ENCODE assay signal across 1 cellular context in genomic region chr3:156488771-156489170, GRCh38.
TF ChIP-seq lines count a peak whose summit lies in the region.

No MANE protein-coding gene starts in this region.

TF ChIP-seq in K562, 482 proteins besides CTCF, POLR2A, EP300 and RAD21 (continued from another document and continues in another):
- TF ChIP-seq, protein P1, sequence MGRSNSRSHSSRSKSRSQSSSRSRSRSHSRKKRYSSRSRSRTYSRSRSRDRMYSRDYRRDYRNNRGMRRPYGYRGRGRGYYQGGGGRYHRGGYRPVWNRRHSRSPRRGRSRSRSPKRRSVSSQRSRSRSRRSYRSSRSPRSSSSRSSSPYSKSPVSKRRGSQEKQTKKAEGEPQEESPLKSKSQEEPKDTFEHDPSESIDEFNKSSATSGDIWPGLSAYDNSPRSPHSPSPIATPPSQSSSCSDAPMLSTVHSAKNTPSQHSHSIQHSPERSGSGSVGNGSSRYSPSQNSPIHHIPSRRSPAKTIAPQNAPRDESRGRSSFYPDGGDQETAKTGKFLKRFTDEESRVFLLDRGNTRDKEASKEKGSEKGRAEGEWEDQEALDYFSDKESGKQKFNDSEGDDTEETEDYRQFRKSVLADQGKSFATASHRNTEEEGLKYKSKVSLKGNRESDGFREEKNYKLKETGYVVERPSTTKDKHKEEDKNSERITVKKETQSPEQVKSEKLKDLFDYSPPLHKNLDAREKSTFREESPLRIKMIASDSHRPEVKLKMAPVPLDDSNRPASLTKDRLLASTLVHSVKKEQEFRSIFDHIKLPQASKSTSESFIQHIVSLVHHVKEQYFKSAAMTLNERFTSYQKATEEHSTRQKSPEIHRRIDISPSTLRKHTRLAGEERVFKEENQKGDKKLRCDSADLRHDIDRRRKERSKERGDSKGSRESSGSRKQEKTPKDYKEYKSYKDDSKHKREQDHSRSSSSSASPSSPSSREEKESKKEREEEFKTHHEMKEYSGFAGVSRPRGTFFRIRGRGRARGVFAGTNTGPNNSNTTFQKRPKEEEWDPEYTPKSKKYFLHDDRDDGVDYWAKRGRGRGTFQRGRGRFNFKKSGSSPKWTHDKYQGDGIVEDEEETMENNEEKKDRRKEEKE (IDR thresholded peaks at IDR 0.05; ENCODE audit: borderline replicate concordance in 1 of 2, control insufficient read depth in 1 of 2, low read depth in 2 of 2, low read length in 1 of 2), result no peak
- TF ChIP-seq ESRRA (IDR thresholded peaks at IDR 0.05; ENCODE audit: borderline replicate concordance, low read depth), result no peak
- no peak for TF ChIP-seq CC2D1A (IDR thresholded peaks at IDR 0.05)
- TF ChIP-seq COPS2 (conservative IDR thresholded peaks at IDR 0.05), result no peak
- no peak for TF ChIP-seq XRCC3 (IDR thresholded peaks at IDR 0.05)
- no peak for TF ChIP-seq KAT2B (IDR thresholded peaks at IDR 0.05; ENCODE audit: low read depth, low read length)
- peak in 1 of 2 experiments; percentile 62; a peak in 1 of 4 replicates for TF ChIP-seq RCOR1 (IDR thresholded peaks at IDR 0.05; ENCODE audit: borderline replicate concordance in 1 of 2, low read depth in 2 of 2, low read length in 2 of 2)
- peak; percentile 59 for TF ChIP-seq MAFK (IDR thresholded peaks at IDR 0.05; ENCODE audit: low read length)
- TF ChIP-seq EWSR1 (IDR thresholded peaks at IDR 0.05; ENCODE audit: borderline replicate concordance, low read depth, partially characterized antibody), result no peak
- no peak for TF ChIP-seq ZNF395 (CRISPR knock-in tag; IDR thresholded peaks at IDR 0.05)
- 0 out of 4 replicates have a peak, but pooled peaks of 1 of the 2 experiments have one; percentile 15 for TF ChIP-seq HDAC1 (IDR thresholded peaks at IDR 0.05)
- no peak for TF ChIP-seq ZC3H11A (IDR thresholded peaks at IDR 0.05; ENCODE audit: low read depth, low read length)
- peak; percentile 60 for TF ChIP-seq TCF3 (CRISPR knock-in tag; IDR thresholded peaks at IDR 0.05)
- no peak for TF ChIP-seq CREBBP (IDR thresholded peaks at IDR 0.05; ENCODE audit: low read depth, low read length)
- no peak for TF ChIP-seq SIRT6 (IDR thresholded peaks at IDR 0.05; ENCODE audit: low read depth, low read length)
- peak; percentile 62 for TF ChIP-seq MAFF (IDR thresholded peaks at IDR 0.05; ENCODE audit: low read length)
- TF ChIP-seq ZNF165 (CRISPR knock-in tag; IDR thresholded peaks at IDR 0.05; ENCODE audit: borderline replicate concordance), result no peak
- TF ChIP-seq SMARCC2 (IDR thresholded peaks at IDR 0.05; ENCODE audit: low read depth), result 0 out of 2 replicates have a peak, but pooled peaks have one; percentile 47
- no peak for TF ChIP-seq MTA2 (IDR thresholded peaks at IDR 0.05; ENCODE audit: low read depth)
- TF ChIP-seq ZSCAN29 (IDR thresholded peaks at IDR 0.05), result no peak
- no peak for TF ChIP-seq EP400 (IDR thresholded peaks at IDR 0.05)
- TF ChIP-seq CSDE1 (IDR thresholded peaks at IDR 0.05), result no peak
- TF ChIP-seq PHB (CRISPR knock-in tag; IDR thresholded peaks at IDR 0.05), result no peak
- TF ChIP-seq ZNF143 (CRISPR knock-in tag; IDR thresholded peaks at IDR 0.05), result no peak
- TF ChIP-seq ZNF398 (CRISPR knock-in tag; IDR thresholded peaks at IDR 0.05), result no peak
- no peak for TF ChIP-seq IRF2 (CRISPR knock-in tag; IDR thresholded peaks at IDR 0.05)
- no peak for TF ChIP-seq SRSF9 (IDR thresholded peaks at IDR 0.05; ENCODE audit: borderline replicate concordance, low read depth, low read length)
- TF ChIP-seq ZNF239 (CRISPR knock-in tag; IDR thresholded peaks at IDR 0.05), result no peak
- no peak for TF ChIP-seq RBM22 (IDR thresholded peaks at IDR 0.05; ENCODE audit: low read depth, low read length, poor library complexity, severe bottlenecking)
- no peak for TF ChIP-seq NRF1 (conservative IDR thresholded peaks at IDR 0.05 in 1 of 2, IDR thresholded peaks at IDR 0.05 in 1 of 2)
- TF ChIP-seq ZNF384 (IDR thresholded peaks at IDR 0.05; ENCODE audit: low read depth, low read length), result no peak
- TF ChIP-seq, protein P2, sequence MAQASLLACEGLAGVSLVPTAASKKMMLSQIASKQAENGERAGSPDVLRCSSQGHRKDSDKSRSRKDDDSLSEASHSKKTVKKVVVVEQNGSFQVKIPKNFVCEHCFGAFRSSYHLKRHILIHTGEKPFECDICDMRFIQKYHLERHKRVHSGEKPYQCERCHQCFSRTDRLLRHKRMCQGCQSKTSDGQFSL (CRISPR knock-in tag; IDR thresholded peaks at IDR 0.05), result no peak
- TF ChIP-seq, protein P2 (tag; IDR thresholded peaks at IDR 0.05), result no peak
- TF ChIP-seq KLF16 (IDR thresholded peaks at IDR 0.05), result peak; percentile 15; the same call in 1 of the 2 replicates
- TF ChIP-seq TAL1 (IDR thresholded peaks at IDR 0.05), result peak; percentile 47
- TF ChIP-seq TCF7 (IDR thresholded peaks at IDR 0.05; ENCODE audit: borderline replicate concordance), result no peak
- TF ChIP-seq HES1 (IDR thresholded peaks at IDR 0.05; ENCODE audit: low read depth), result no peak
- TF ChIP-seq TSHZ1 (CRISPR knock-in tag; IDR thresholded peaks at IDR 0.05), result no peak
- TF ChIP-seq HNRNPUL1 (IDR thresholded peaks at IDR 0.05; ENCODE audit: low read length), result no peak
- TF ChIP-seq ZNF444 (CRISPR knock-in tag; IDR thresholded peaks at IDR 0.05), result no peak
- no peak for TF ChIP-seq ZNF23 (CRISPR knock-in tag; IDR thresholded peaks at IDR 0.05)
- TF ChIP-seq RFX7 (CRISPR knock-in tag; IDR thresholded peaks at IDR 0.05), result no peak
- no peak for TF ChIP-seq SNRNP70 (optimal IDR thresholded peaks at IDR 0.05; ENCODE audit: low read depth, low read length)
- TF ChIP-seq, protein P3, sequence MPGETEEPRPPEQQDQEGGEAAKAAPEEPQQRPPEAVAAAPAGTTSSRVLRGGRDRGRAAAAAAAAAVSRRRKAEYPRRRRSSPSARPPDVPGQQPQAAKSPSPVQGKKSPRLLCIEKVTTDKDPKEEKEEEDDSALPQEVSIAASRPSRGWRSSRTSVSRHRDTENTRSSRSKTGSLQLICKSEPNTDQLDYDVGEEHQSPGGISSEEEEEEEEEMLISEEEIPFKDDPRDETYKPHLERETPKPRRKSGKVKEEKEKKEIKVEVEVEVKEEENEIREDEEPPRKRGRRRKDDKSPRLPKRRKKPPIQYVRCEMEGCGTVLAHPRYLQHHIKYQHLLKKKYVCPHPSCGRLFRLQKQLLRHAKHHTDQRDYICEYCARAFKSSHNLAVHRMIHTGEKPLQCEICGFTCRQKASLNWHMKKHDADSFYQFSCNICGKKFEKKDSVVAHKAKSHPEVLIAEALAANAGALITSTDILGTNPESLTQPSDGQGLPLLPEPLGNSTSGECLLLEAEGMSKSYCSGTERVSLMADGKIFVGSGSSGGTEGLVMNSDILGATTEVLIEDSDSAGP (CRISPR knock-in tag; IDR thresholded peaks at IDR 0.05), result no peak
- peak; percentile 75 for TF ChIP-seq CBFA2T2 (conservative IDR thresholded peaks at IDR 0.05)
- no peak for TF ChIP-seq PRMT5 (CRISPR knock-in tag; IDR thresholded peaks at IDR 0.05)
- TF ChIP-seq, protein P4, sequence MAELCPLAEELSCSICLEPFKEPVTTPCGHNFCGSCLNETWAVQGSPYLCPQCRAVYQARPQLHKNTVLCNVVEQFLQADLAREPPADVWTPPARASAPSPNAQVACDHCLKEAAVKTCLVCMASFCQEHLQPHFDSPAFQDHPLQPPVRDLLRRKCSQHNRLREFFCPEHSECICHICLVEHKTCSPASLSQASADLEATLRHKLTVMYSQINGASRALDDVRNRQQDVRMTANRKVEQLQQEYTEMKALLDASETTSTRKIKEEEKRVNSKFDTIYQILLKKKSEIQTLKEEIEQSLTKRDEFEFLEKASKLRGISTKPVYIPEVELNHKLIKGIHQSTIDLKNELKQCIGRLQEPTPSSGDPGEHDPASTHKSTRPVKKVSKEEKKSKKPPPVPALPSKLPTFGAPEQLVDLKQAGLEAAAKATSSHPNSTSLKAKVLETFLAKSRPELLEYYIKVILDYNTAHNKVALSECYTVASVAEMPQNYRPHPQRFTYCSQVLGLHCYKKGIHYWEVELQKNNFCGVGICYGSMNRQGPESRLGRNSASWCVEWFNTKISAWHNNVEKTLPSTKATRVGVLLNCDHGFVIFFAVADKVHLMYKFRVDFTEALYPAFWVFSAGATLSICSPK (IDR thresholded peaks at IDR 0.05; ENCODE audit: borderline replicate concordance), result no peak
- peak; percentile 43 for TF ChIP-seq NCOR1 (IDR thresholded peaks at IDR 0.05)
- TF ChIP-seq, protein P5, sequence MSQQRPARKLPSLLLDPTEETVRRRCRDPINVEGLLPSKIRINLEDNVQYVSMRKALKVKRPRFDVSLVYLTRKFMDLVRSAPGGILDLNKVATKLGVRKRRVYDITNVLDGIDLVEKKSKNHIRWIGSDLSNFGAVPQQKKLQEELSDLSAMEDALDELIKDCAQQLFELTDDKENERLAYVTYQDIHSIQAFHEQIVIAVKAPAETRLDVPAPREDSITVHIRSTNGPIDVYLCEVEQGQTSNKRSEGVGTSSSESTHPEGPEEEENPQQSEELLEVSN (IDR thresholded peaks at IDR 0.05; ENCODE audit: borderline replicate concordance in 1 of 2, extremely low read depth in 1 of 2, insufficient read depth in 1 of 2, insufficient read length in 1 of 2, low read depth in 1 of 2, low read length in 1 of 2, poor library complexity in 1 of 2, severe bottlenecking in 1 of 2), result no peak
